8 cellular contexts compared by ENCODE assay signal in the genomic region with DNA sequence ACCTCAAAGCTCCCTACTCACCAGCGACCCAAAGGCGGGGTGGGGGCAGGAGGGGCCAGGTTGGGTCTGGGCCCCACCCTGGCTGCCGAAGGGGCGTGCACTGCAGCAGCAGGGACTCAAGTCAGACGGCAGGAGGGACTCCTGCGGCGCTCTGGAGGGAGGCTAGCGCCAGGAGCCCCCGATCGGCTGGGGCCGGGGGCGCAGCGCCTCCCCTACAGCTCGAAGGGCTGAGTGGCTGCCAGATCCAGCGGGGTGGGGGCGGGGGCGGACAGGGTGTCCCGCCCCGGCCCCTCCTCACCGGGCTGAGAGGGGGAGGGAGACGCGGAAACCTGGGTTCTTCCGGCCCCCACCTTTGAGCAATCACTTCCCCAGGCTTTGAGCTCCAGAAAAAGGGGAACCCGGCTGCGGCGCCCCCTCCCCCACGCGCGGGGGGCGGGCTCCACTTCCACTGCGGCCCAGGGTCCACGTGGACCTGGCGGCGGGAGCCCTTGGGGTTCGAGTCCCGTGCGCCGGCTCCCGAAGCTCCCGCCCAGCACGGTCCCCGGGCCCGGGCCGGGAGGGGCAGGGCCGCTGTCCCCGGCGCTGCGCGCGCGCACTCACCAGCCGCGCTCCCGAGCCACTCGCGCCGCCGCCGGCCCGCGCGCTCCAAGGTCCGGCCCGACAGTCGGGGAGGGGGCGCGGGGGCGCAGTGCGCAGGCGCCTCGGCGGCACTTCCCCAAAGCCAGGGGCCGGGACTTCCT. TPM values are rescaled to one million over a fixed set of nuclear protein-coding genes. Genes with fewer than 3 reads are reported as not detected.
DNase-seq lines count a peak whose midpoint lies in the region; FAIRE-seq and TF ChIP-seq lines count a peak whose summit lies in the region.

RGS19 (minus strand) TSS at position 246 of the 740 bp plus-strand sequence. CDS start 2,632 bp downstream, outside the sequence.

- no peaks in the 10 kb centered on the region for H3K9me3 ChIP-seq in small intestine (ENCODE audit: control insufficient read depth, low read depth)

- no peaks in the 10 kb centered on the region for H3K9me3 Mint-ChIP-seq in immature natural killer cell

- no peaks in the 10 kb centered on the region for H3K36me3 ChIP-seq in small intestine (ENCODE audit: control insufficient read depth in 2 of 2, insufficient read depth in 2 of 2, low read length in 2 of 2)

- DNase-seq in ELR (ENCODE audit: low read depth): peak; percentile 74
- DNase-seq in H54 (ENCODE audit: insufficient read length, low spot score): peak; percentile 79
- DNase-seq in NCI-H146 (lab: John Stamatoyannopoulos, UW): peak; percentile 73
- peak in 29 of 61 donors; percentile 33 to 74 (median 52) for DNase-seq in caudate nucleus (lab: John Stamatoyannopoulos, UW)
- DNase-seq in immature natural killer cell: peak; percentile 68 to 70 (median 69)
- DNase-seq in small intestine: peak; percentile 40
- no peak for DNase-seq in NCI-H2107 (lab: John Stamatoyannopoulos, UW)

- H3K36me3 Mint-ChIP-seq in immature natural killer cell: no peaks in the 10 kb centered on the region

- TF ChIP-seq POLR2A in H54 (IDR thresholded peaks at IDR 0.05; ENCODE audit: low read depth, low read length): peak; percentile 35; the same call in 1 of the 2 replicates

- peak within 1 kb of the TSS; percentile 88 to 93 (median 91) for H3K4me3 Mint-ChIP-seq in immature natural killer cell

- FAIRE-seq in H54 (lab: Jason Lieb, UNC) (no peak), small intestine (lab: Jason Lieb, UNC) (no peak)

- 0 to 1% (median 1%) methylated on average over 41 to 73 of the region's 73 CpGs for WGBS in small intestine, 3 donors

- H3K4me1 Mint-ChIP-seq in immature natural killer cell: peaks cover 25 to 35% of the 10 kb centered on the region in 2 donors

- no peaks in the 10 kb centered on the region for H3K4me1 ChIP-seq in small intestine (ENCODE audit: control insufficient read depth in 2 of 2, insufficient read depth in 1 of 2, low read depth in 1 of 2, low read length in 1 of 2)

- peaks cover 0 to 8% (median 2%) of the 10 kb centered on the region in 3 donors for H3K27me3 Mint-ChIP-seq in immature natural killer cell (ENCODE audit: low read depth in 3 of 3)

- H3K27me3 ChIP-seq in small intestine (ENCODE audit: control insufficient read depth in 2 of 2, insufficient read depth in 2 of 2, low read length in 2 of 2): peaks cover 0 to 11% of the 10 kb centered on the region in 2 donors

- peak within 1 kb of the TSS; percentile 79 to 93 (median 88) for H3K27ac Mint-ChIP-seq in immature natural killer cell

- TF ChIP-seq CTCF in VCaP (conservative IDR thresholded peaks at IDR 0.05): no peak

- H3K27ac ChIP-seq in VCaP: peak within 1 kb of the TSS; percentile 91
- peak within 1 kb of the TSS; percentile 44 for H3K27ac ChIP-seq in caudate nucleus (ENCODE audit: low read depth, low read length)
- peak within 1 kb of the TSS; percentile 52 to 78 for H3K27ac ChIP-seq in small intestine (ENCODE audit: low read depth in 1 of 2, low read length in 1 of 2)

- H3K4me3 ChIP-seq in small intestine (ENCODE audit: low read depth in 1 of 2, low read length in 2 of 2): peak within 1 kb of the TSS; percentile 68 to 77

RNA-seq across cellular contexts. Expression of gene RGS19, which starts in this region (rescaled TPM):
- polyA plus RNA-seq in immature natural killer cell (100 to 1,000 TPM; 124 to 171 (median 132) TPM), small intestine (10 to 100 TPM in 1 of 3 donors, 1 to 10 TPM in 2; 1.8 to 10.8 (median 6.4) TPM)

Comparison
In these comparisons a context has a peak if more than half of its experiments do, and no peak if none do; other contexts are left out.
1. RNA of gene RGS19 (polyA plus RNA-seq): 124 to 171 TPM in immature natural killer cell; 1.8 to 10.8 TPM in small intestine; every median in the first group is over 10 times any median in the second.
2. Peak in every context shown above with its lines, with median percentiles within 50 percentile points of each other: H3K27ac ChIP-seq.